Comparison of ENCODE assay signal across 1 cellular context in genomic region chr7:132321387-132321786, GRCh38.
TF ChIP-seq lines count a peak whose summit lies in the region.

No MANE protein-coding gene starts in this region.

TF ChIP-seq in H1, 55 proteins besides CTCF, POLR2A, EP300 and RAD21 (continued from another document):
- no peak for TF ChIP-seq CHD7 (IDR thresholded peaks at IDR 0.05; ENCODE audit: insufficient replicate concordance, low read length)
- TF ChIP-seq HDAC6 (IDR thresholded peaks at IDR 0.05; ENCODE audit: low read depth, low read length): no peak
- TF ChIP-seq TBP (IDR thresholded peaks at IDR 0.05; ENCODE audit: low read depth, low read length): no peak
- no peak for TF ChIP-seq KDM4A (IDR thresholded peaks at IDR 0.05; ENCODE audit: low read depth, low read length, severe bottlenecking)
- TF ChIP-seq TAF1 (IDR thresholded peaks at IDR 0.05; ENCODE audit: low read depth, low read length): no peak
- TF ChIP-seq JUND (IDR thresholded peaks at IDR 0.05; ENCODE audit: low read length): no peak
- TF ChIP-seq BACH1 (IDR thresholded peaks at IDR 0.05; ENCODE audit: low read length): no peak
- TF ChIP-seq ZNF274 (IDR thresholded peaks at IDR 0.05; ENCODE audit: borderline replicate concordance, extremely low read depth, low read length): no peak
- TF ChIP-seq CTBP2 (IDR thresholded peaks at IDR 0.05; ENCODE audit: borderline replicate concordance, insufficient read depth, insufficient read length, low read length): no peak
